In genomic region chr10:126905776-126906703, GRCh38 we compare ENCODE assay signal across 8 cellular contexts. TPM values are rescaled to one million over a fixed set of nuclear protein-coding genes. Genes with fewer than 3 reads are reported as not detected.
DNase-seq lines count a peak whose midpoint lies in the region; ATAC-seq and TF ChIP-seq lines count a peak whose summit lies in the region.

No MANE protein-coding gene starts in this region.

- H3K9me3 ChIP-seq in HUES6 (ENCODE audit: control insufficient read depth, insufficient read depth, low read depth, low read length) = no peaks in the 10 kb centered on the region
- no peaks in the 10 kb centered on the region for H3K9me3 ChIP-seq in breast epithelium
- H3K9me3 ChIP-seq in stomach smooth muscle (ENCODE audit: control insufficient read depth in 2 of 2, low read length in 2 of 2) = no peaks in the 10 kb centered on the region

- H3K9ac ChIP-seq in HUES6 (ENCODE audit: low read length) (peak overlapping the region; percentile 56), stomach smooth muscle (ENCODE audit: low read length in 2 of 2) (peak overlapping the region; percentile 47 to 49)

- TF ChIP-seq POLR2A in breast epithelium (IDR thresholded peaks at IDR 0.05) = no peak

- intact Hi-C loops in breast epithelium (cut with DNase I; ENCODE audit: low total_unique reads) = no loop called here

- DNase-seq in breast epithelium (ENCODE audit: low spot score in 2 of 2) = peak; percentile 32 to 54
- no peak for DNase-seq in kidney epithelial cell (ENCODE audit: low read depth)
- DNase-seq in activated gamma-delta T cell treated with Interleukin-2 at 50 U/mL for 16 hours = no peak

- ATAC-seq in GM18511 (IDR thresholded peaks at IDR 0.05; ENCODE audit: unreplicated experiment) (no peak), HG02885 (IDR thresholded peaks at IDR 0.05; ENCODE audit: poor library complexity, unreplicated experiment) (no peak), HG03025 (IDR thresholded peaks at IDR 0.05; ENCODE audit: low FRiP score, unreplicated experiment) (no peak)

- H3K4me3 ChIP-seq in HUES6 (ENCODE audit: low read depth, low read length) = peak overlapping the region; percentile 58
- peak overlapping the region; percentile 86 to 95 (median 86) for H3K4me3 ChIP-seq in breast epithelium
- peak overlapping the region; percentile 71 for H3K4me3 ChIP-seq in kidney epithelial cell (ENCODE audit: low read depth, low read length)
- H3K4me3 ChIP-seq in stomach smooth muscle (ENCODE audit: low read length in 2 of 2) = peak overlapping the region; percentile 55 to 77

- H3K36me3 ChIP-seq in HUES6 (ENCODE audit: control insufficient read depth, insufficient read depth, low read length) (peaks cover 12% of the 10 kb centered on the region), breast epithelium (no peaks in the 10 kb centered on the region), kidney epithelial cell (ENCODE audit: control insufficient read depth, insufficient read depth, low read length) (no peaks in the 10 kb centered on the region), stomach smooth muscle (ENCODE audit: control insufficient read depth in 2 of 2, insufficient read depth in 2 of 2, low read length in 2 of 2) (no peaks in the 10 kb centered on the region)

- H3K4me1 ChIP-seq in HUES6 (ENCODE audit: control insufficient read depth, insufficient read depth, low read length) (peaks cover 30% of the 10 kb centered on the region), breast epithelium (peaks cover 0 to 7% of the 10 kb centered on the region in 2 donors), stomach smooth muscle (ENCODE audit: control insufficient read depth, insufficient read depth, low read length) (peaks cover 24% of the 10 kb centered on the region)

- no peaks in the 10 kb centered on the region for H3K27me3 ChIP-seq in HUES6 (ENCODE audit: control insufficient read depth, insufficient read depth, low read length)
- H3K27me3 ChIP-seq in breast epithelium = no peaks in the 10 kb centered on the region
- H3K27me3 ChIP-seq in kidney epithelial cell (ENCODE audit: control insufficient read depth, insufficient read depth, low read length) = no peaks in the 10 kb centered on the region
- H3K27me3 ChIP-seq in stomach smooth muscle (ENCODE audit: control insufficient read depth in 1 of 2, insufficient read depth in 2 of 2, low read length in 2 of 2) = no peaks in the 10 kb centered on the region

- TF ChIP-seq CTCF in breast epithelium (IDR thresholded peaks at IDR 0.05) (no peak), kidney epithelial cell (IDR thresholded peaks at IDR 0.05; ENCODE audit: insufficient read depth, low read length, poor library complexity, severe bottlenecking) (no peak)

- peak overlapping the region; percentile 75; the same call in 1 of the 2 replicates for H3K27ac ChIP-seq in HUES6 (ENCODE audit: low read depth, low read length)
- peak overlapping the region; percentile 90 to 91 for H3K27ac ChIP-seq in breast epithelium
- H3K27ac ChIP-seq in stomach smooth muscle (ENCODE audit: low read length) = no peak overlapping the region

RNA-seq across cellular contexts. Expression of gene DOCK1, which starts 0.8 kb away (rescaled TPM):
- total RNA-seq in breast epithelium (100 to 1,000 TPM in 1 of 3 donors, 10 to 100 TPM in 2; 50.4 to 101 (median 69.2) TPM), kidney epithelial cell (39.5 and 45.4 TPM in 2 replicates)

Comparison
In these comparisons a context has a peak if more than half of its experiments do, and no peak if none do; other contexts are left out.
1. DNase-seq: peak in breast epithelium (2 of 2); none in kidney epithelial cell (single experiment) and activated gamma-delta T cell treated with Interleukin-2 at 50 U/mL for 16 hours (single experiment).
2. Peak in every context shown above with its lines, with median percentiles within 50 percentile points of each other: H3K4me3 ChIP-seq.